8 cellular contexts compared by ENCODE assay signal in the genomic region with DNA sequence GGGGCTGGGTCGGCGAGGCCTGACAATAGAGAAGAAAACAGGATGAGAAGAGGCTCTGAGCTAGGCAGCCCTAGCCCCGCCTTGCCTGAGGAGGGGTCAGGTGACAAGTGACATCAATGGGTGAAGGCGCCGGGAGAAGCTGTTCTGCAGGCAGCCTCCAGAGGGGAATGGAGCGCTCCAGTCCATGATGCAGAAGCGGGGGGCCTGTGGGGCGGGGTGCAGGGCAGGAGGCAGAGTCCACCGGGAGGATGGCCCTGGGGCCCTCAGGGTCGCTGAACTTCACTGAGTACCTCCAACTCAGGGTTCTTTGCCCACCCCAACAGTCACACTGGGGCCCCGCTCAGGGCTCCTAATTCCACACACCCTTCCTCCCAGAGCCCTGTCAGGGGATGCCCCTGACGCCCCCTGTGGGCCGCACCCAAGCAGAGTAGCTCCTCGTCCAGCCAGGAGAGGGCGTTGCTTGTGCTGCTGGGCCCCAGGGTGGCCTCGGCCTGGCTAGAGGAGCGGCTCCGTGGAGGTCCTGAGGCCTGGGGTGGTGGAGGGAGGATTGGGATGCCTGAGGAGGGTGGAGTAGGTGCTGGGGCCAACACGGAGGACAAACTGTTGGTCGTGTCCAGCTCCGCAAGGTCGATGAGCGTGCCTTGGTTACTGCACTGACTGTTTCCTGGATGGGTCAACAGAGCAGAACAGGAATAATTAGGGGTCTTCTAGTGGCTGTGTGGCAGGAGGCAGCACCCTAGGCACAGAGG. TPM values are rescaled to one million over a fixed set of nuclear protein-coding genes. Genes with fewer than 3 reads are reported as not detected.
DNase-seq lines count a peak whose midpoint lies in the region; ATAC-seq and TF ChIP-seq lines count a peak whose summit lies in the region.

No MANE protein-coding gene starts in this region.

- H3K4me2 ChIP-seq in BLaER1 treated with 17β-estradiol and CSF1 and Interleukin-3, amounts not matched to agents 10 nM and 100 nM: peak overlapping the region in 8 of 11 experiments; percentile 9 to 47 (median 26); a peak in 11 of 22 replicates
- H3K4me2 ChIP-seq in PC-3 (ENCODE audit: low read length): no peak overlapping the region

- POLR2A ChIA-PET in HEK293 (lab: Yijun Ruan, JAX): interaction anchor here (0.5 to 3.5 kb wide), 8 partner anchors 9 to 196 kb away, joined by 3 to 26 read pairs (median 4); a partner anchor contains a TSS
- POLR2A ChIA-PET in PC-3 (lab: Charles Lee; ENCODE audit: unreplicated experiment): interaction anchor here (0.5 kb wide), 1 partner anchor 13 kb away, joined by 3 read pairs; no protein-coding TSS in a partner anchor

- BruUV-seq in PC-3 (replicated peaks; lab: Mats Ljungman, UMichigan): no TSS peak

- intact Hi-C loops in PC-3 (cut with micrococcal nuclease): no loop called here

- H3K4me3 Mint-ChIP-seq in activated naive CD8-positive, alpha-beta T cell treated with anti-CD3 and anti-CD28 coated beads for 36 hours: no peak overlapping the region

- ATAC-seq in PC-3 (peak; percentile 21), HG03565 (IDR thresholded peaks at IDR 0.05; ENCODE audit: unreplicated experiment) (no peak)

- H3K79me2 ChIP-seq in PC-3 (ENCODE audit: low read length): no peaks in the 10 kb centered on the region

- H3K4me3 ChIP-seq in BLaER1 treated with 17β-estradiol and CSF1 and Interleukin-3, amounts not matched to agents 10 nM and 100 nM: no peak overlapping the region
- H3K4me3 ChIP-seq in HEK293 (ENCODE audit: low read depth, low read length) (no peak overlapping the region), PC-3 (ENCODE audit: low read length) (no peak overlapping the region)

- peak overlapping the region in 8 of 11 experiments; percentile 23 to 89 (median 58); a peak in 13 of 22 replicates for H3K27ac ChIP-seq in BLaER1 treated with 17β-estradiol and CSF1 and Interleukin-3, amounts not matched to agents 10 nM and 100 nM
- H3K27ac ChIP-seq in HEK293 (ENCODE audit: extremely low read depth, low read depth, low read length): peak overlapping the region; percentile 17; the same call in 1 of the 2 replicates
- H3K27ac ChIP-seq in PC-3 (ENCODE audit: low read length): no peak overlapping the region

- H3K36me3 ChIP-seq in BLaER1 treated with 17β-estradiol and CSF1 and Interleukin-3, amounts not matched to agents 10 nM and 100 nM: peaks cover 83 to 100% (median 92%) of the 10 kb centered on the region in 11 experiments
- H3K36me3 ChIP-seq in HEK293 (ENCODE audit: control insufficient read depth in 2 of 2, insufficient read depth in 1 of 2, low read length in 2 of 2) (peaks cover 32 to 100% of the 10 kb centered on the region in 2 experiments), PC-3 (ENCODE audit: low read depth, low read length) (peaks cover 80% of the 10 kb centered on the region)

- H4K20me1 ChIP-seq in BLaER1 treated with 17β-estradiol and CSF1 and Interleukin-3, amounts not matched to agents 10 nM and 100 nM: peaks cover 0 to 75% (median 11%) of the 10 kb centered on the region in 11 experiments; a peak in 12 of 22 replicates
- no peaks in the 10 kb centered on the region for H4K20me1 ChIP-seq in PC-3 (ENCODE audit: low read length)

- H2AFZ ChIP-seq in PC-3 (ENCODE audit: low read length): no peak overlapping the region

- TF ChIP-seq CTCF in HEK293 (tag by site-specific recombination; IDR thresholded peaks at IDR 0.05) (peak; percentile 93), PC-3 (conservative IDR thresholded peaks at IDR 0.05; ENCODE audit: low read depth, low read length) (peak; percentile 98)

- peaks cover 50 to 84% (median 70%) of the 10 kb centered on the region in 10 experiments for H3K4me1 ChIP-seq in BLaER1 treated with 17β-estradiol and CSF1 and Interleukin-3, amounts not matched to agents 10 nM and 100 nM
- H3K4me1 ChIP-seq in HEK293 (ENCODE audit: control insufficient read depth, insufficient read depth, low read length) (no peaks in the 10 kb centered on the region), PC-3 (ENCODE audit: insufficient read depth, low read length) (no peaks in the 10 kb centered on the region)

- H3K27me3 Mint-ChIP-seq in activated naive CD8-positive, alpha-beta T cell treated with anti-CD3 and anti-CD28 coated beads for 36 hours: no peaks in the 10 kb centered on the region

- peak overlapping the region; percentile 63 for H3K27ac Mint-ChIP-seq in activated naive CD8-positive, alpha-beta T cell treated with anti-CD3 and anti-CD28 coated beads for 36 hours

- peaks cover 30% of the 10 kb centered on the region for H3K36me3 Mint-ChIP-seq in activated naive CD8-positive, alpha-beta T cell treated with anti-CD3 and anti-CD28 coated beads for 36 hours

- H3K27me3 ChIP-seq in BLaER1 treated with 17β-estradiol and CSF1 and Interleukin-3, amounts not matched to agents 10 nM and 100 nM: no peaks in the 10 kb centered on the region
- no peaks in the 10 kb centered on the region for H3K27me3 ChIP-seq in PC-3 (ENCODE audit: low read length)

- H3K9me3 Mint-ChIP-seq in activated naive CD8-positive, alpha-beta T cell treated with anti-CD3 and anti-CD28 coated beads for 36 hours: no peaks in the 10 kb centered on the region

- H3K9me3 ChIP-seq in BLaER1 treated with 17β-estradiol and CSF1 and Interleukin-3, amounts not matched to agents 10 nM and 100 nM (replicated peaks in 1 of 11): no peaks in the 10 kb centered on the region
- H3K9me3 ChIP-seq in HEK293 (ENCODE audit: control insufficient read depth, insufficient read depth, low read depth, low read length): no peaks in the 10 kb centered on the region
- no peaks in the 10 kb centered on the region for H3K9me3 ChIP-seq in PC-3 (ENCODE audit: low read length)

- DNase-seq in PC-3 (peak; percentile 47), iris pigment epithelial cell (ENCODE audit: low read depth) (peak; percentile 41), NCI-H2029 (lab: John Stamatoyannopoulos, UW) (no peak)
- peak; percentile 61 for DNase-seq in activated naive CD8-positive, alpha-beta T cell treated with anti-CD3 and anti-CD28 coated beads for 36 hours
- DNase-seq in stimulated activated naive CD4-positive, alpha-beta T cell (lab: John Stamatoyannopoulos, UW): peak in 5 of 6 experiments; percentile 4 to 21 (median 8)

- peaks cover 46% of the 10 kb centered on the region for H3K4me1 Mint-ChIP-seq in activated naive CD8-positive, alpha-beta T cell treated with anti-CD3 and anti-CD28 coated beads for 36 hours

- H3K9me2 ChIP-seq in PC-3 (replicated peaks; ENCODE audit: low read length): no peaks in the 10 kb centered on the region

- peak overlapping the region in 7 of 11 experiments; percentile 11 to 71 (median 38); a peak in 9 of 22 replicates for H3K9ac ChIP-seq in BLaER1 treated with 17β-estradiol and CSF1 and Interleukin-3, amounts not matched to agents 10 nM and 100 nM
- H3K9ac ChIP-seq in PC-3 (ENCODE audit: low read length): no peak overlapping the region

- peaks cover 4% of the 10 kb centered on the region for H3F3A ChIP-seq in PC-3 (ENCODE audit: low read length, unreplicated experiment)

- CTCF ChIA-PET in HEK293 (lab: Yijun Ruan, JAX): interaction anchor here (0.6 to 7.4 kb wide), 42 partner anchors 9 to 509 kb away, joined by 3 to 74 read pairs (median 4); a partner anchor contains a TSS
- CTCF ChIA-PET in PC-3 (lab: Charles Lee): interaction anchor here (0.6 to 1.7 kb wide), 6 partner anchors 8 to 181 kb away, joined by 3 to 9 read pairs (median 4); a partner anchor contains a TSS

TF ChIP-seq in HEK293, 187 proteins besides CTCF, POLR2A, EP300 and RAD21 (continues in another document):
- TF ChIP-seq ZNF157 (tag by site-specific recombination; IDR thresholded peaks at IDR 0.05): no peak
- TF ChIP-seq GLIS2 (tag by site-specific recombination; IDR thresholded peaks at IDR 0.05): peak; percentile 94
- peak; percentile 59; the same call in 1 of the 2 replicates for TF ChIP-seq KLF8 (tag by site-specific recombination; IDR thresholded peaks at IDR 0.05)
- no peak for TF ChIP-seq ZNF596 (tag by site-specific recombination; IDR thresholded peaks at IDR 0.05)
- no peak for TF ChIP-seq ZXDB (tag by site-specific recombination; IDR thresholded peaks at IDR 0.05)
- TF ChIP-seq KLF1 (tag by site-specific recombination; IDR thresholded peaks at IDR 0.05): peak; percentile 93
- TF ChIP-seq ZNF629 (tag by site-specific recombination; IDR thresholded peaks at IDR 0.05): peak; percentile 68; the same call in 1 of the 2 replicates

RNA-seq across cellular contexts. Expression of a gene that starts 20.8 kb away (rescaled TPM):
- total RNA-seq in PC-3 (2014; rRNA removed): 38.8 and 40.1 TPM in 2 replicates
- 10 to 100 TPM; 63.7 to 72.0 TPM for total RNA-seq in activated naive CD8-positive, alpha-beta T cell treated with anti-CD3 and anti-CD28 coated beads for 36 hours

RNA-seq across cellular contexts. Expression of a gene that starts 21.1 kb away (rescaled TPM):
- total RNA-seq in PC-3 (2014; rRNA removed): 112 and 144 TPM in 2 replicates
- 10 to 100 TPM; 93.5 to 96.9 TPM for total RNA-seq in activated naive CD8-positive, alpha-beta T cell treated with anti-CD3 and anti-CD28 coated beads for 36 hours

RNA-seq across cellular contexts. Expression of a gene that starts 30.5 kb away (rescaled TPM):
- 30.8 and 42.3 TPM in 2 replicates for total RNA-seq in PC-3 (2014; rRNA removed)
- 10 to 100 TPM; 35.3 to 38.1 TPM for total RNA-seq in activated naive CD8-positive, alpha-beta T cell treated with anti-CD3 and anti-CD28 coated beads for 36 hours

RNA-seq across cellular contexts. Expression of a gene that starts 35.1 kb away (rescaled TPM):
- total RNA-seq in PC-3 (2014; rRNA removed): 91.5 and 95.6 TPM in 2 replicates
- total RNA-seq in activated naive CD8-positive, alpha-beta T cell treated with anti-CD3 and anti-CD28 coated beads for 36 hours: 100 to 1,000 TPM; 134 to 137 TPM

RNA-seq across cellular contexts. Expression of a gene that starts 48.7 kb away (rescaled TPM):
- total RNA-seq in PC-3 (2014; rRNA removed): 75.0 and 76.9 TPM in 2 replicates
- 100 to 1,000 TPM; 103 to 107 TPM for total RNA-seq in activated naive CD8-positive, alpha-beta T cell treated with anti-CD3 and anti-CD28 coated beads for 36 hours
